In genomic region chr11:315051-315481, GRCh38 we compare ENCODE assay signal across 9 cellular contexts. TPM values are rescaled to one million over a fixed set of nuclear protein-coding genes. Genes with fewer than 3 reads are reported as not detected.
A peak's percentile ranks its signal among the peaks of the same experiment; 100 is the strongest.
DNase-seq lines count a peak whose midpoint lies in the region; ATAC-seq lines count a peak whose summit lies in the region.
"Had no signal": no experiment of that assay in that cellular context is flagged by ENCODE, and none has a peak within 500 bp of the region (broad histone marks: within the 10 kb centered on the region; RNA-seq: fewer than 3 reads in every experiment).

No MANE protein-coding gene starts in this region.

- ATAC-seq in left cardiac atrium, result no peak
- ATAC-seq in HG03565 (IDR thresholded peaks at IDR 0.05; ENCODE audit: unreplicated experiment), result no peak

- no peak overlapping the region for H2AK5ac ChIP-seq in trophoblast cell (ENCODE audit: low read length)

- peak; percentile 33 to 44 for DNase-seq in activated CD4-positive, alpha-beta T cell treated with anti-CD3 and anti-CD28 coated beads, Interleukin-2, amount 50 U/mL, for 48 hours
- DNase-seq in left cardiac atrium (peak; percentile 24), trophoblast cell (no peak), KBM-7 (no peak), NCI-H1930 (lab: John Stamatoyannopoulos, UW) (no peak), HPDE6-E6E7 (ENCODE audit: extremely low spot score) (no peak)

- no peak overlapping the region for H3K18ac ChIP-seq in trophoblast cell (ENCODE audit: low read length)

- no CpG with 5 or more reads among the region's 9 CpGs for WGBS in trophoblast cell (ENCODE audit: extremely low coverage, insufficient coverage, insufficient read length)

- no peak overlapping the region for H2BK12ac ChIP-seq in trophoblast cell (ENCODE audit: low read length)

- H3K4ac ChIP-seq in trophoblast cell (ENCODE audit: low read depth, low read length), result no peak overlapping the region

- in situ Hi-C loops in KBM-7 (cut with MboI; ENCODE audit: low pct_unique_long_range_greater_than_20kb, low sequenced_read_pairs), result no loop called here

- peak overlapping the region; percentile 73 for H3K9ac ChIP-seq in ES-I3 (ENCODE audit: low read depth, low read length)
- H3K9ac ChIP-seq in trophoblast cell (ENCODE audit: low read length), result no peak overlapping the region

- no peak overlapping the region for H4K12ac ChIP-seq in trophoblast cell (ENCODE audit: low read depth, low read length)

- no peak overlapping the region for H3K4me2 ChIP-seq in trophoblast cell (ENCODE audit: low read length)

- H3K36me3 ChIP-seq in ES-I3 (ENCODE audit: insufficient read depth, low read length) (no peaks in the 10 kb centered on the region; the same call in 1 of the 2 replicates), trophoblast cell (ENCODE audit: control insufficient read depth in 1 of 2, insufficient read depth in 2 of 2, low read length in 2 of 2) (no peaks in the 10 kb centered on the region)

- H3K23ac ChIP-seq in trophoblast cell (ENCODE audit: low read length), result no peak overlapping the region

- H3K4me3 ChIP-seq in trophoblast cell (ENCODE audit: low read depth, low read length), result peak overlapping the region; percentile 3

- peaks cover 6% of the 10 kb centered on the region for H3K79me1 ChIP-seq in trophoblast cell (ENCODE audit: low read length)

- no peak overlapping the region for H2BK5ac ChIP-seq in trophoblast cell (ENCODE audit: low read depth, low read length, poor library complexity)

- peaks cover 4% of the 10 kb centered on the region for H3K79me2 ChIP-seq in trophoblast cell (ENCODE audit: control insufficient read depth, insufficient read depth, low read length, poor library complexity)

- no peaks in the 10 kb centered on the region for H3K9me3 ChIP-seq in ES-I3 (ENCODE audit: control insufficient read depth, insufficient read depth, low read length)
- peaks cover 1% of the 10 kb centered on the region for H3K9me3 ChIP-seq in trophoblast cell (ENCODE audit: insufficient read depth, low read depth, low read length)

- intact Hi-C loops in left cardiac atrium (cut with DNase I), result no loop called here

- peaks cover 4% of the 10 kb centered on the region for H3K27me3 ChIP-seq in trophoblast cell (ENCODE audit: insufficient read depth, low read length)

- no peak overlapping the region for H2BK120ac ChIP-seq in trophoblast cell (ENCODE audit: insufficient read depth, low read length, poor library complexity)

- H3K4me1 ChIP-seq in ES-I3 (ENCODE audit: insufficient read depth, low read length) (peaks cover 24% of the 10 kb centered on the region), trophoblast cell (ENCODE audit: control insufficient read depth in 1 of 2, insufficient read depth in 2 of 2, low read length in 2 of 2) (peaks cover 12 to 13% of the 10 kb centered on the region in 2 experiments)

- H3K14ac ChIP-seq in trophoblast cell (ENCODE audit: low read length), result no peak overlapping the region

- H4K8ac ChIP-seq in trophoblast cell (ENCODE audit: low read depth, low read length), result no peak overlapping the region

- no peak overlapping the region for H2AFZ ChIP-seq in trophoblast cell (ENCODE audit: insufficient read depth, low read length, poor library complexity)

- H4K91ac ChIP-seq in trophoblast cell (ENCODE audit: low read depth, low read length), result no peak overlapping the region

- no peak overlapping the region for H3K27ac ChIP-seq in trophoblast cell (ENCODE audit: low read depth, low read length)

RNA-seq across cellular contexts. Expression of gene IFITM1, which starts 1.2 kb away (rescaled TPM):
- total RNA-seq in left cardiac atrium, result 100 to 1,000 TPM; 151 to 215 TPM
- 84.5 and 88.4 TPM in 2 replicates for polyA plus RNA-seq in trophoblast cell (2013)

RNA-seq across cellular contexts. Expression of gene IFITM3, which starts 5.6 kb away (rescaled TPM):
- total RNA-seq in left cardiac atrium, result 100 to 1,000 TPM; 669 to 779 TPM
- 267 and 298 TPM in 2 replicates for polyA plus RNA-seq in trophoblast cell (2013)

RNA-seq across cellular contexts. Expression of gene IFITM2, which starts 7.5 kb away (rescaled TPM):
- total RNA-seq in left cardiac atrium, result 100 to 1,000 TPM; 420 to 494 TPM
- 165 and 166 TPM in 2 replicates for polyA plus RNA-seq in trophoblast cell (2013)

RNA-seq across cellular contexts. Expression of gene IFITM5, which starts 15.7 kb away (rescaled TPM):
- total RNA-seq in left cardiac atrium, result not detected
- polyA plus RNA-seq in trophoblast cell (2013), result not detected in 2 replicates
- total RNA-seq: HT-29 had no signal

RNA-seq across cellular contexts. Expression of gene PGGHG, which starts 26.1 kb away (rescaled TPM):
- total RNA-seq in left cardiac atrium, result 10 to 100 TPM; 10.8 to 15.8 TPM
- 35.5 and 36.9 TPM in 2 replicates for polyA plus RNA-seq in trophoblast cell (2013)

Comparison
In these comparisons a context has a peak if more than half of its experiments do, and no peak if none do; other contexts are left out.
1. DNase-seq: peak in activated CD4-positive, alpha-beta T cell treated with anti-CD3 and anti-CD28 coated beads, Interleukin-2, amount 50 U/mL, for 48 hours (2 of 2) and left cardiac atrium (single experiment); none in trophoblast cell (0 of 2), KBM-7 (single experiment), NCI-H1930 (0 of 2) and HPDE6-E6E7 (single experiment).